ENCODE assay signal across 24 cellular contexts in the genomic region with DNA sequence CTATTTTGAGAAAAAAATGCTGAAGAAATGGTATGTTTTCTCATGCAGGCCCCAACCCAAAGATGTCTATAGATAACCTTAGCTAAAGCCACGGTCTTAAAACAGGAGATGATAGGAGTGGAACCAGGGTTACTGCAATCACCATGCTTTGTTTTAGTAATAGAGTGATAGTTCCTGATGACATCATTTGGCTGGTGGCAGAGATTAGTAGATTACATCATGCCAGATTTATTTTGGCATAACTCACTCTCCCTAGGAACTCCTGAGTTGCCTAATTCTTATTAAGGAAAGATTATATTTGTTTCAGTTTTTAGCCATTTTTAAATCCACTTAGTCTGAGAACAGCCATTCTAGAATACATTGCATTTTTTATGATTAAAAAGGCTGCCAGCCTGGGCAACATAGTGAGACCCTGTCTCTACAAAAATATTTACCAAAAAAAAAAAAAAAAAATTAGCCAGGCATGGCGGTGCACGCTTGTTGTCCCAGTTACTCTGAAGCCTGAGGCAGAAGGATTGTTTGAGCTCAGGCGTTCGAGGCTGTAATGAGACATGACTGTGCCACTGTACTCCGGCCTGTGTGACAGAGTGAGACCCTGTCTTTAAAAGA. TPM values are rescaled to one million over a fixed set of nuclear protein-coding genes. Genes with fewer than 3 reads are reported as not detected.
A peak's percentile ranks its signal among the peaks of the same experiment; 100 is the strongest.
DNase-seq lines count a peak whose midpoint lies in the region; ATAC-seq and TF ChIP-seq lines count a peak whose summit lies in the region.
"Had no signal": no experiment of that assay in that cellular context is flagged by ENCODE, and none has a peak within 500 bp of the region (broad histone marks: within the 10 kb centered on the region; RNA-seq: fewer than 3 reads in every experiment).

No MANE protein-coding gene starts in this region.

- no peak overlapping the region for H2AFZ ChIP-seq in SK-N-SH (ENCODE audit: low read depth)

- H3K9me2 ChIP-seq in SK-N-SH: no peaks in the 10 kb centered on the region

- H3K4me3 Mint-ChIP-seq in activated CD4-positive, alpha-beta memory T cell treated with anti-CD3 and anti-CD28 coated beads, Interleukin-2, amount 10 ng/mL, durations not matched to agents 7 days and 5 days: no peak overlapping the region
- H3K4me3 Mint-ChIP-seq: H9, IgD-negative memory B cell had no signal

- POLR2A ChIA-PET in SK-N-SH (lab: Yijun Ruan, JAX): no interaction called here
- POLR2A ChIA-PET in activated CD4-positive, alpha-beta memory T cell treated with anti-CD3 and anti-CD28 coated beads, Interleukin-2, amount 10 ng/mL, durations not matched to agents 7 days and 5 days (lab: Charles Lee): no interaction called here

- no peaks in the 10 kb centered on the region for H3K9me3 ChIP-seq in SK-N-SH
- H3K9me3 ChIP-seq in aorta (ENCODE audit: control insufficient read depth, low read length): no peaks in the 10 kb centered on the region
- H3K9me3 ChIP-seq: prostate gland had no signal

- H3K27ac ChIP-seq in SK-N-SH (ENCODE audit: low read depth in 2 of 2, low read length in 1 of 2) (no peak overlapping the region), aorta (ENCODE audit: low read depth in 1 of 2, low read length in 2 of 2) (no peak overlapping the region)
- H3K27ac ChIP-seq: prostate gland, RWPE1 had no signal

- H4K20me1 ChIP-seq in SK-N-SH (ENCODE audit: insufficient read depth): no peaks in the 10 kb centered on the region

- no peaks in the 10 kb centered on the region for H3K4me1 Mint-ChIP-seq in activated CD4-positive, alpha-beta memory T cell treated with anti-CD3 and anti-CD28 coated beads, Interleukin-2, amount 10 ng/mL, durations not matched to agents 7 days and 5 days

- H3K36me3 ChIP-seq in SK-N-SH (replicated peaks in 1 of 2; ENCODE audit: control insufficient read depth in 1 of 2, insufficient read depth in 2 of 2, low read length in 1 of 2) (no peaks in the 10 kb centered on the region), aorta (ENCODE audit: control insufficient read depth in 1 of 2, insufficient read depth in 2 of 2, low read length in 1 of 2) (no peaks in the 10 kb centered on the region)
- H3K36me3 ChIP-seq: prostate gland had no signal

- TF ChIP-seq CTCF in SK-N-SH (IDR thresholded peaks at IDR 0.05) (no peak), astrocyte of the spinal cord (IDR thresholded peaks at IDR 0.05; ENCODE audit: low read depth, low read length) (no peak), fibroblast of villous mesenchyme (IDR thresholded peaks at IDR 0.05; ENCODE audit: insufficient read depth, low read depth, low read length) (no peak), GM20000 (IDR thresholded peaks at IDR 0.05; ENCODE audit: extremely low read depth, missing control alignments) (no peak)

- H3F3A ChIP-seq in SK-N-SH (replicated peaks; ENCODE audit: insufficient read depth): no peaks in the 10 kb centered on the region

- no peaks in the 10 kb centered on the region for H3K79me2 ChIP-seq in SK-N-SH (ENCODE audit: insufficient read depth)

- H3K9me3 Mint-ChIP-seq in activated CD4-positive, alpha-beta memory T cell treated with anti-CD3 and anti-CD28 coated beads, Interleukin-2, amount 10 ng/mL, durations not matched to agents 7 days and 5 days: no peaks in the 10 kb centered on the region

- CTCF ChIA-PET in SK-N-SH (lab: Yijun Ruan, JAX): interaction anchor here (1.5 kb wide), 1 partner anchor 308 kb away, joined by 4 read pairs; no protein-coding TSS in a partner anchor
- CTCF ChIA-PET in activated CD4-positive, alpha-beta memory T cell treated with anti-CD3 and anti-CD28 coated beads, Interleukin-2, amount 10 ng/mL, durations not matched to agents 7 days and 5 days (lab: Charles Lee): no interaction called here

- H3K4me1 ChIP-seq in SK-N-SH (ENCODE audit: control insufficient read depth in 1 of 2, insufficient read depth in 2 of 2, low read depth in 1 of 2, low read length in 1 of 2): no peaks in the 10 kb centered on the region; a peak in 1 of 4 replicates
- H3K4me1 ChIP-seq in aorta (ENCODE audit: control insufficient read depth in 1 of 2, insufficient read depth in 2 of 2, low read length in 2 of 2): no peaks in the 10 kb centered on the region
- H3K4me1 ChIP-seq: prostate gland had no signal

- no peak overlapping the region for H3K9ac ChIP-seq in SK-N-SH

- no peak for ATAC-seq in SK-N-SH treated with all-trans-retinoic acid at 6 μM for 48 hours
- ATAC-seq in aorta (ENCODE audit: low FRiP score): peak; percentile 51
- ATAC-seq in HG02852 (IDR thresholded peaks at IDR 0.05; ENCODE audit: unreplicated experiment): no peak
- ATAC-seq: left colon had no signal

- intact Hi-C loops in aorta (cut with DNase I): no loop called here

- H3K4me3 ChIP-seq in SK-N-SH (ENCODE audit: low read depth in 2 of 2, low read length in 1 of 2): no peak overlapping the region
- H3K4me3 ChIP-seq in astrocyte of the spinal cord (ENCODE audit: low read depth, low read length): no peak overlapping the region
- no peak overlapping the region for H3K4me3 ChIP-seq in fibroblast of villous mesenchyme (ENCODE audit: low read depth, low read length)
- no peak overlapping the region for H3K4me3 ChIP-seq in aorta (ENCODE audit: low read length in 2 of 2)
- H3K4me3 ChIP-seq: prostate gland, smooth muscle cell had no signal

- no peaks in the 10 kb centered on the region for H3K27me3 Mint-ChIP-seq in activated CD4-positive, alpha-beta memory T cell treated with anti-CD3 and anti-CD28 coated beads, Interleukin-2, amount 10 ng/mL, durations not matched to agents 7 days and 5 days

- no peaks in the 10 kb centered on the region for H3K27me3 ChIP-seq in SK-N-SH (ENCODE audit: insufficient read depth)
- H3K27me3 ChIP-seq in aorta (ENCODE audit: control insufficient read depth in 1 of 2, insufficient read depth in 2 of 2, low read length in 1 of 2): no peaks in the 10 kb centered on the region

- no peak for TF ChIP-seq RAD21 in SK-N-SH (IDR thresholded peaks at IDR 0.05; ENCODE audit: low read length)

- in situ Hi-C loops in astrocyte of the spinal cord (cut with HindIII; ENCODE audit: low sequenced_read_pairs): no loop called here

- no peak for DNase-seq in SK-N-SH
- DNase-seq in astrocyte of the spinal cord (ENCODE audit: low read depth, low spot score): peak; percentile 14
- DNase-seq in fibroblast of villous mesenchyme (ENCODE audit: low read depth): peak; percentile 4
- no peak for DNase-seq in aorta
- DNase-seq in activated CD4-positive, alpha-beta memory T cell treated with anti-CD3 and anti-CD28 coated beads, Interleukin-2, amount 10 ng/mL, durations not matched to agents 7 days and 5 days: no peak
- no peak for DNase-seq in GM20000 (ENCODE audit: low spot score)
- DNase-seq: 8988T; activated CD4-positive, alpha-beta T cell treated with anti-CD3 and anti-CD28 coated beads for 48 hours; activated CD8-positive, alpha-beta memory T cell treated with anti-CD3 and anti-CD28 coated beads, Interleukin-2, amount 50 U/mL, for 4 hours; activated effector memory CD4-positive, alpha-beta T cell treated with Interleukin-2 at 50 U/mL for 16 hours; amniotic stem cell; C1 segment of cervical spinal cord; effector memory CD4-positive, alpha-beta T cell; H9; left colon; NCI-H446; NK-92 treated with Interleukin-12 subunit alpha and Interleukin-12 subunit beta, amount 100 ng/mL, for 24 hours; SW 1271 had no signal

- H3K4me2 ChIP-seq in SK-N-SH: no peak overlapping the region
- H3K4me2 ChIP-seq: smooth muscle cell had no signal

- no peaks in the 10 kb centered on the region for H3K36me3 Mint-ChIP-seq in activated CD4-positive, alpha-beta memory T cell treated with anti-CD3 and anti-CD28 coated beads, Interleukin-2, amount 10 ng/mL, durations not matched to agents 7 days and 5 days (ENCODE audit: low read depth)
- H3K36me3 Mint-ChIP-seq: IgD-negative memory B cell had no signal

- H3K27ac Mint-ChIP-seq in activated CD4-positive, alpha-beta memory T cell treated with anti-CD3 and anti-CD28 coated beads, Interleukin-2, amount 10 ng/mL, durations not matched to agents 7 days and 5 days: no peak overlapping the region
- H3K27ac Mint-ChIP-seq: H9, IgD-negative memory B cell had no signal

- 76% methylated on average over 6 of the region's 6 CpGs for WGBS in SK-N-SH (ENCODE audit: low lambda C conversion rate)
- 37 to 42% methylated on average over 6 of the region's 6 CpGs for WGBS in aorta, 2 donors

- no peak for TF ChIP-seq EP300 in SK-N-SH (IDR thresholded peaks at IDR 0.05; ENCODE audit: borderline replicate concordance in 1 of 2, low read depth in 1 of 2, low read length in 1 of 2)

TF ChIP-seq in SK-N-SH treated with all-trans-retinoic acid at 6 μM for 48 hours, 23 proteins besides CTCF, POLR2A, EP300 and RAD21 (continues in another document):
- TF ChIP-seq, protein P1, sequence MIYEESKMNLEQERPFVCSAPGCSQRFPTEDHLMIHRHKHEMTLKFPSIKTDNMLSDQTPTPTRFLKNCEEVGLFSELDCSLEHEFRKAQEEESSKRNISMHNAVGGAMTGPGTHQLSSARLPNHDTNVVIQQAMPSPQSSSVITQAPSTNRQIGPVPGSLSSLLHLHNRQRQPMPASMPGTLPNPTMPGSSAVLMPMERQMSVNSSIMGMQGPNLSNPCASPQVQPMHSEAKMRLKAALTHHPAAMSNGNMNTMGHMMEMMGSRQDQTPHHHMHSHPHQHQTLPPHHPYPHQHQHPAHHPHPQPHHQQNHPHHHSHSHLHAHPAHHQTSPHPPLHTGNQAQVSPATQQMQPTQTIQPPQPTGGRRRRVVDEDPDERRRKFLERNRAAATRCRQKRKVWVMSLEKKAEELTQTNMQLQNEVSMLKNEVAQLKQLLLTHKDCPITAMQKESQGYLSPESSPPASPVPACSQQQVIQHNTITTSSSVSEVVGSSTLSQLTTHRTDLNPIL (CRISPR knock-in tag; IDR thresholded peaks at IDR 0.05; ENCODE audit: low read depth): peak; percentile 64; the same call in 1 of the 2 replicates

TF ChIP-seq in SK-N-SH, 30 proteins besides CTCF, POLR2A, EP300 and RAD21 (continues in another document):
- TF ChIP-seq MXI1 (IDR thresholded peaks at IDR 0.05; ENCODE audit: low read depth, low read length) (no peak), FOXM1 (IDR thresholded peaks at IDR 0.05; ENCODE audit: low read depth) (no peak), SIN3A (IDR thresholded peaks at IDR 0.05; ENCODE audit: borderline replicate concordance, low read depth, low read length) (no peak), YY1 (IDR thresholded peaks at IDR 0.05; ENCODE audit: low read depth) (no peak), MEF2A (IDR thresholded peaks at IDR 0.05; ENCODE audit: borderline replicate concordance, low read depth) (no peak)

RNA-seq across cellular contexts. Expression of gene ENO4, which starts 17.8 kb away (rescaled TPM):
- polyA plus RNA-seq in SK-N-SH (2012; rRNA removed) (0.36 and 0.44 TPM in 2 replicates), aorta (under 1 TPM in 1 of 2 donors, not detected in 1; 0.41 TPM)
- polyA plus RNA-seq in SK-N-SH (2012; cell fraction: cytosol; rRNA removed): 0.30 and 0.33 TPM in 2 replicates
- 0.20 and 0.93 TPM in 2 replicates for polyA plus RNA-seq in SK-N-SH (2012; cell fraction: nucleus; rRNA removed)
- total RNA-seq in fibroblast of villous mesenchyme (under 0.01 TPM in 1 of 2 replicates, not detected in the other), aorta (under 1 TPM in 1 of 2 donors, not detected in 1; 0.51 TPM)
- not detected for total RNA-seq in activated CD4-positive, alpha-beta memory T cell treated with anti-CD3 and anti-CD28 coated beads, Interleukin-2, amount 10 ng/mL, durations not matched to agents 7 days and 5 days

Comparison
In these comparisons a context has a peak if more than half of its experiments do, and no peak if none do; other contexts are left out.
1. DNase-seq: peak in astrocyte of the spinal cord (single experiment) and fibroblast of villous mesenchyme (single experiment); none in SK-N-SH (single experiment), aorta (0 of 2), activated CD4-positive, alpha-beta memory T cell treated with anti-CD3 and anti-CD28 coated beads, Interleukin-2, amount 10 ng/mL, durations not matched to agents 7 days and 5 days (single experiment) and GM20000 (single experiment).